Comparison of ENCODE assay signal across 19 cellular contexts in the genomic region with DNA sequence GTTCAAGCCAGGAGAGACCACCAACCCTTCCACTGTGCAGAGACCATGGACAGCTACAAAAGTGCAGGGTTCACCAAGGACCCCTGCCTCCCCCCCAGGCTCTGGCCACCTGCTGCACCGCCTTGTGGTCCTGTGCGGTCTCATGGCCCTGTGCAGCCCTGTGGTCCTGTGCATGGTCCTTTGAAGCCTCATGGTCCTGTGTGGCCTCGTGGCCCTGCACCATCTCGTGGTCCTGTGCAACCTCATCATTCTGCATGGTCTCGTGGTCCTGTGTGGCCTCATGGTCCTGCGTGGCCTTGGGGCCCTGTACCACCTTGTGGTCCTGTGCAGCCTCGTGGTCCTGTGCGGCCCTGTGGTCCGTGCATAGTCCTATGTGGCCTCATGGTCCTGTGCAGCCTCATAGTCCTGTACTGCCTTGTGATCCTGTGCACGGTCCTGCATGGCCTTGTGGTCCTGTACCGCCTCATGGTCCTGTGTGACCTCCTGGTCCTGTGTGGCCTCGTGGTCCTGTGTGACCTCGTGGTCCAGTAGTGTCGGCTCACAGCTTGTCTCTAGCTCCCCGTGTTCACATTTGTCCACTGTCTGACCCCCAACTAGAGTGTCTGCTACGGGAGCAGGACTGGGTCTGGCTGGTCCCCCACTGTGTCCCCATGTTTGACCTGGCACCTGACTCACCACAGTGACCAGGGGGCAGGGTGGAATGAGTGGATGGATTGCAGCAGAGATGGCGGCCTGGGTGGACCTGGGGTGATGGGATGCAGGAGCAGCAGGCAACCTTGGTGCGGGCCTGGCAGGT. TPM values are rescaled to one million over a fixed set of nuclear protein-coding genes. Genes with fewer than 3 reads are reported as not detected.
"Had no signal": no experiment of that assay in that cellular context is flagged by ENCODE, and none has a peak within 500 bp of the region (broad histone marks: within the 10 kb centered on the region; RNA-seq: fewer than 3 reads in every experiment).

No MANE protein-coding gene starts in this region.

- H3K4me1 Mint-ChIP-seq: activated CD4-positive, alpha-beta memory T cell treated with anti-CD3 and anti-CD28 coated beads, Interleukin-2, amount 10 ng/mL, durations not matched to agents 7 days and 5 days; activated CD4-positive, alpha-beta T cell treated with anti-CD3 and anti-CD28 coated beads for 36 hours; activated naive CD4-positive, alpha-beta T cell treated with anti-CD3 and anti-CD28 coated beads, Interleukin-2, amount 50 U/mL, for 24 hours; immature natural killer cell; naive thymus-derived CD4-positive, alpha-beta T cell; T-helper 17 cell had no signal

- H3K9me3 Mint-ChIP-seq: activated naive CD4-positive, alpha-beta T cell treated with anti-CD3 and anti-CD28 coated beads, Interleukin-2, amount 50 U/mL, for 24 hours; activated T-cell treated with anti-CD3 and anti-CD28 coated beads, Interleukin-2, amount 50 U/mL, for 24 hours; effector memory CD8-positive, alpha-beta T cell; immature natural killer cell had no signal

- H3K27me3 ChIP-seq: brain microvascular endothelial cell, right lobe of liver, thyroid gland, uterus had no signal

- H3K27ac ChIP-seq: brain microvascular endothelial cell, prostate gland, right lobe of liver, thyroid gland, uterus had no signal

- H3K27me3 Mint-ChIP-seq: activated CD4-positive, alpha-beta memory T cell treated with anti-CD3 and anti-CD28 coated beads, Interleukin-2, amount 10 ng/mL, durations not matched to agents 7 days and 5 days; activated T-cell treated with anti-CD3 and anti-CD28 coated beads, Interleukin-2, amount 50 U/mL, for 24 hours had no signal

- H3K27ac Mint-ChIP-seq: activated CD4-positive, alpha-beta memory T cell treated with anti-CD3 and anti-CD28 coated beads, Interleukin-2, amount 10 ng/mL, durations not matched to agents 7 days and 5 days; activated CD4-positive, alpha-beta T cell treated with anti-CD3 and anti-CD28 coated beads for 36 hours; activated naive CD4-positive, alpha-beta T cell treated with anti-CD3 and anti-CD28 coated beads, Interleukin-2, amount 50 U/mL, for 24 hours; activated T-cell treated with anti-CD3 and anti-CD28 coated beads, Interleukin-2, amount 50 U/mL, for 24 hours; effector memory CD8-positive, alpha-beta T cell; immature natural killer cell; naive thymus-derived CD4-positive, alpha-beta T cell; T-helper 17 cell had no signal

- H3K9me3 ChIP-seq: mucosa of descending colon, prostate gland, right lobe of liver, thyroid gland, uterus had no signal

- H3K36me3 ChIP-seq: brain microvascular endothelial cell, prostate gland, right lobe of liver, thyroid gland, uterus had no signal

- H3K4me3 ChIP-seq: mucosa of descending colon, prostate gland, right lobe of liver, thyroid gland, uterus had no signal

- H3K4me1 ChIP-seq: prostate gland, right lobe of liver, thyroid gland, uterus had no signal

- H3K36me3 Mint-ChIP-seq: activated naive CD4-positive, alpha-beta T cell treated with anti-CD3 and anti-CD28 coated beads, Interleukin-2, amount 50 U/mL, for 24 hours; immature natural killer cell; naive thymus-derived CD4-positive, alpha-beta T cell had no signal

- H3K4me3 Mint-ChIP-seq: activated CD4-positive, alpha-beta memory T cell treated with anti-CD3 and anti-CD28 coated beads, Interleukin-2, amount 10 ng/mL, durations not matched to agents 7 days and 5 days; activated CD4-positive, alpha-beta T cell treated with anti-CD3 and anti-CD28 coated beads for 36 hours; activated naive CD4-positive, alpha-beta T cell treated with anti-CD3 and anti-CD28 coated beads, Interleukin-2, amount 50 U/mL, for 24 hours; activated T-cell treated with anti-CD3 and anti-CD28 coated beads, Interleukin-2, amount 50 U/mL, for 24 hours; effector memory CD8-positive, alpha-beta T cell; immature natural killer cell; naive thymus-derived CD4-positive, alpha-beta T cell; T-helper 17 cell had no signal

- DNase-seq: activated CD4-positive, alpha-beta memory T cell treated with anti-CD3 and anti-CD28 coated beads, Interleukin-2, amount 10 ng/mL, durations not matched to agents 7 days and 5 days; activated CD4-positive, alpha-beta T cell treated with anti-CD3 and anti-CD28 coated beads for 36 hours; activated T-cell treated with anti-CD3 and anti-CD28 coated beads, Interleukin-2, amount 50 U/mL, for 24 hours; brain microvascular endothelial cell; dermis blood vessel endothelial cell; effector memory CD8-positive, alpha-beta T cell; foreskin melanocyte; immature natural killer cell; naive thymus-derived CD4-positive, alpha-beta T cell; nucleus accumbens; stimulated activated CD4-positive, alpha-beta T cell treated with anti-CD3 and anti-CD28 coated beads, Interleukin-1b, Interleukin-23, amount 100 ng/mL, for 48 hours; T-helper 17 cell; thyroid gland; uterus had no signal

- ATAC-seq: activated CD4-positive, alpha-beta T cell treated with anti-CD3 and anti-CD28 coated beads for 36 hours; effector memory CD8-positive, alpha-beta T cell; mucosa of descending colon; naive thymus-derived CD4-positive, alpha-beta T cell; T-helper 17 cell had no signal

RNA-seq across cellular contexts. Expression of a gene that starts 20.0 kb away (rescaled TPM):
- total RNA-seq: activated CD4-positive, alpha-beta memory T cell treated with anti-CD3 and anti-CD28 coated beads, Interleukin-2, amount 10 ng/mL, durations not matched to agents 7 days and 5 days; activated CD4-positive, alpha-beta T cell treated with anti-CD3 and anti-CD28 coated beads for 36 hours; dermis blood vessel endothelial cell; fibroblast of lung; mucosa of descending colon; naive thymus-derived CD4-positive, alpha-beta T cell; prostate gland; right lobe of liver; T-helper 17 cell; uterus had no signal
- polyA plus RNA-seq: fibroblast of lung; immature natural killer cell; naive thymus-derived CD4-positive, alpha-beta T cell had no signal
